28 cellular contexts compared by ENCODE assay signal in the genomic region with DNA sequence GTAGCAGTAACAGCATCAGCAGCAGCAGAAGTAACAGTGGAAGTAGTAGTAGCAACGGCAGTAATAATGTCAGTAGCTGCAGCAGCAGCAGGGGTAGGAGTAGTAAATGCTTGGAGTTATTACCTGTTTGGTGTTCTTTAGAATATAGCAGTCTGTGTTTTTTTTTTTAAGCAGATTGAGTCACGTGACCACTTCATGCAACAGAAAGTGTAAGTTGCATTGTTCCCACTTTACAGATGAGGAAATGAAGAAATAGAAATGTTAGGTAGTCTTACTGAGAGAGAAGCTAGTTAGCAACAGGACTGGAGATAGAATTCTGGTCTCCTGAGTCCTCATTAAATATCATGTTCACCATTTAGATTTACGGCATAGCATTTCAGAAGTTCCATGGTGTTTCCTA.
"Had no signal": no experiment of that assay in that cellular context is flagged by ENCODE, and none has a peak within 500 bp of the region (broad histone marks: within the 10 kb centered on the region; RNA-seq: fewer than 3 reads in every experiment).

No MANE protein-coding gene starts in this region.

- H3K36me3 ChIP-seq: neural progenitor cell, ovary, spleen, suprapubic skin, tibial artery, transverse colon, upper lobe of right lung, vagina had no signal

- H3K27me3 ChIP-seq: neural progenitor cell, ovary, suprapubic skin, testis, transverse colon, upper lobe of right lung, vagina had no signal

- H3K9ac ChIP-seq: neural progenitor cell, parathyroid adenoma had no signal

- H3K79me2 ChIP-seq: parathyroid adenoma had no signal

- H3K4me2 ChIP-seq: neural progenitor cell, smooth muscle cell had no signal

- H3K4me3 ChIP-seq: neural progenitor cell, ovary, psoas muscle, skin epidermis, smooth muscle cell, spleen, suprapubic skin, testis, tibial artery, transverse colon, upper lobe of right lung, vagina had no signal

- H3K4me1 ChIP-seq: parathyroid adenoma, psoas muscle, spleen, suprapubic skin, testis, tibial artery, transverse colon, upper lobe of right lung, vagina had no signal

- H2AFZ ChIP-seq: neural progenitor cell, parathyroid adenoma had no signal

- H3K9me3 ChIP-seq: ovary, suprapubic skin, testis, transverse colon, upper lobe of right lung, vagina had no signal

- H3K27ac ChIP-seq: neural progenitor cell, ovary, parathyroid adenoma, psoas muscle, skin epidermis, spleen, suprapubic skin, testis, tibial artery, transverse colon, upper lobe of right lung, vagina had no signal

- ATAC-seq: natural killer cell; psoas muscle; right cardiac atrium; sciatic nerve; stimulated activated memory B cell treated with anti-CD40 and anti-IgM and Interleukin-4, amounts not matched to agents 10 μg/mL and 1 μg/mL and 100 μg/mL, for 72 hours; stimulated activated naive CD8-positive, alpha-beta T cell treated with anti-CD3 and anti-CD28 coated beads, Interleukin-15, amount 100 ng/mL, for 72 hours; stimulated activated naive CD8-positive, alpha-beta T cell treated with anti-CD3 and anti-CD28 coated beads, Interleukin-15, Interleukin-2, amounts not matched to agents 100 U/mL and 50 U/mL, for 24 hours; upper lobe of right lung had no signal

- DNase-seq: natural killer cell; occipital lobe; ovary; posterior cingulate gyrus; psoas muscle; right cardiac atrium; spleen; stimulated activated CD4-positive, alpha-beta T cell treated with anti-CD3 and anti-CD28 coated beads, Interleukin-12 subunit alpha, Interleukin-12 subunit beta, amount 100 ng/mL, for 4 hours; stimulated activated CD4-positive, alpha-beta T cell treated with anti-CD3 and anti-CD28 coated beads, Interleukin-1b, Interleukin-23, amount 100 ng/mL, for 48 hours; stimulated activated CD4-positive, alpha-beta T cell treated with anti-CD3 and anti-CD28 coated beads, Interleukin-4, amount 100 ng/mL, for 1 hour; stimulated activated CD4-positive, alpha-beta T cell treated with anti-CD3 and anti-CD28 coated beads, Interleukin-4, amount 100 ng/mL, for 4 hours; stimulated activated CD8-positive, alpha-beta memory T cell treated with anti-CD3 and anti-CD28 coated beads, Interleukin-4, amount 100 ng/mL, for 48 hours; stimulated activated naive CD4-positive, alpha-beta T cell; stimulated activated naive CD8-positive, alpha-beta T cell treated with anti-CD3 and anti-CD28 coated beads, Interleukin-15, amount 100 ng/mL, for 72 hours; stimulated activated naive CD8-positive, alpha-beta T cell treated with anti-CD3 and anti-CD28 coated beads, Interleukin-15, Interleukin-2, amounts not matched to agents 100 U/mL and 50 U/mL, for 24 hours; substantia nigra; testis; tibial artery; transverse colon; upper lobe of right lung had no signal
